Comparison of ENCODE assay signal across 30 cellular contexts in the genomic region with DNA sequence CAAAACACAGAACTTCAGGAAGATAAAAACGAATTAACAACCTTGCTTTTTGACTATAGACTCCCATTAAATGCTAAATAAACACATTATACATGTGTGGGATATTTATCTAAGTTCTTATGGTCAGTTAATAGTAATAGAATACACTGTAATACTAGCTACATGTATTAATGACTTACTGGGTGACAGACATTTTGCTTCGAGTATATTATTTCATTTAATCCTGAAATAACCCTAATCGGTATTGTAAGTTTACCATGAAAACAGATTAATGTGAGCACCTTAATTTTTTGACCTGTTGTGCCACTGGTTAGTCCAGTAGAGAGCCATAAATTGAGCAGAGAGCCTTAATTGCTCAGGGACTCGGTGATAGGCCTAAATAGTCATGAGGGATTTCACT.
"Had no signal": no experiment of that assay in that cellular context is flagged by ENCODE, and none has a peak within 500 bp of the region (broad histone marks: within the 10 kb centered on the region; RNA-seq: fewer than 3 reads in every experiment).

No MANE protein-coding gene starts in this region.

- H3K27ac ChIP-seq: body of pancreas, neural progenitor cell, parathyroid adenoma, right atrium auricular region, transverse colon had no signal

- H3K27ac Mint-ChIP-seq: activated CD4-positive, alpha-beta T cell treated with anti-CD3 and anti-CD28 coated beads for 36 hours; activated CD8-positive, alpha-beta memory T cell treated with anti-CD3 and anti-CD28 coated beads, Interleukin-2, amount 10 ng/mL, durations not matched to agents 7 days and 5 days; activated CD8-positive, alpha-beta T cell treated with anti-CD3 and anti-CD28 coated beads, Interleukin-2, amount 10 ng/mL, durations not matched to agents 7 days and 5 days; activated naive CD8-positive, alpha-beta T cell; endodermal cell; immature natural killer cell; naive thymus-derived CD4-positive, alpha-beta T cell; neural progenitor cell; stimulated activated naive B cell treated with anti-CD40 and anti-IgM and Interleukin-4, amounts not matched to agents 10 μg/mL and 1 μg/mL and 100 μg/mL, for 72 hours; T-helper 2 cell treated with Interferon-gamma antibody and Interleukin-4, amounts not matched to agents 5 μg/mL and 100 μg/mL, for 36 hours had no signal

- H3K36me3 ChIP-seq: neural progenitor cell, right atrium auricular region, suprapubic skin, transverse colon had no signal

- H3K4me3 Mint-ChIP-seq: activated CD4-positive, alpha-beta T cell treated with anti-CD3 and anti-CD28 coated beads for 36 hours; activated CD8-positive, alpha-beta memory T cell treated with anti-CD3 and anti-CD28 coated beads, Interleukin-2, amount 10 ng/mL, durations not matched to agents 7 days and 5 days; activated CD8-positive, alpha-beta T cell treated with anti-CD3 and anti-CD28 coated beads, Interleukin-2, amount 10 ng/mL, durations not matched to agents 7 days and 5 days; activated naive CD8-positive, alpha-beta T cell; endodermal cell; immature natural killer cell; naive thymus-derived CD4-positive, alpha-beta T cell; neural progenitor cell; stimulated activated naive B cell treated with anti-CD40 and anti-IgM and Interleukin-4, amounts not matched to agents 10 μg/mL and 1 μg/mL and 100 μg/mL, for 72 hours; T-helper 2 cell treated with Interferon-gamma antibody and Interleukin-4, amounts not matched to agents 5 μg/mL and 100 μg/mL, for 36 hours had no signal

- H3K9me3 Mint-ChIP-seq: endodermal cell; neural progenitor cell; stimulated activated naive B cell treated with anti-CD40 and anti-IgM and Interleukin-4, amounts not matched to agents 10 μg/mL and 1 μg/mL and 100 μg/mL, for 72 hours had no signal

- H3K4me1 ChIP-seq: body of pancreas, parathyroid adenoma, right atrium auricular region, suprapubic skin, transverse colon had no signal

- H3K4me1 Mint-ChIP-seq: activated CD4-positive, alpha-beta T cell treated with anti-CD3 and anti-CD28 coated beads for 36 hours; activated CD8-positive, alpha-beta memory T cell treated with anti-CD3 and anti-CD28 coated beads, Interleukin-2, amount 10 ng/mL, durations not matched to agents 7 days and 5 days; immature natural killer cell; naive thymus-derived CD4-positive, alpha-beta T cell; stimulated activated naive B cell treated with anti-CD40 and anti-IgM and Interleukin-4, amounts not matched to agents 10 μg/mL and 1 μg/mL and 100 μg/mL, for 72 hours had no signal

- H3K9me3 ChIP-seq: body of pancreas, right atrium auricular region, suprapubic skin, transverse colon had no signal

- H3K4me3 ChIP-seq: body of pancreas, neural progenitor cell, right atrium auricular region, smooth muscle cell, suprapubic skin, transverse colon had no signal

- H3K27me3 Mint-ChIP-seq: activated CD4-positive, alpha-beta T cell treated with anti-CD3 and anti-CD28 coated beads for 36 hours; activated CD8-positive, alpha-beta memory T cell treated with anti-CD3 and anti-CD28 coated beads, Interleukin-2, amount 10 ng/mL, durations not matched to agents 7 days and 5 days; activated naive CD8-positive, alpha-beta T cell; naive thymus-derived CD4-positive, alpha-beta T cell; stimulated activated naive B cell treated with anti-CD40 and anti-IgM and Interleukin-4, amounts not matched to agents 10 μg/mL and 1 μg/mL and 100 μg/mL, for 72 hours had no signal

- H3K27me3 ChIP-seq: body of pancreas, neural progenitor cell, right atrium auricular region, suprapubic skin, transverse colon had no signal

- H3K36me3 Mint-ChIP-seq: activated CD8-positive, alpha-beta memory T cell treated with anti-CD3 and anti-CD28 coated beads, Interleukin-2, amount 10 ng/mL, durations not matched to agents 7 days and 5 days; activated naive CD8-positive, alpha-beta T cell; immature natural killer cell; naive thymus-derived CD4-positive, alpha-beta T cell; stimulated activated naive B cell treated with anti-CD40 and anti-IgM and Interleukin-4, amounts not matched to agents 10 μg/mL and 1 μg/mL and 100 μg/mL, for 72 hours had no signal

- ATAC-seq: activated CD4-positive, alpha-beta T cell treated with anti-CD3 and anti-CD28 coated beads for 36 hours; activated CD8-positive, alpha-beta memory T cell treated with anti-CD3 and anti-CD28 coated beads, Interleukin-2, amount 10 ng/mL, durations not matched to agents 7 days and 5 days; activated CD8-positive, alpha-beta T cell treated with anti-CD3 and anti-CD28 coated beads, Interleukin-2, amount 10 ng/mL, durations not matched to agents 7 days and 5 days; body of pancreas; esophagus mucosa; naive thymus-derived CD4-positive, alpha-beta T cell; stimulated activated naive B cell treated with anti-CD40 and anti-IgM and Interleukin-4, amounts not matched to agents 10 μg/mL and 1 μg/mL and 100 μg/mL, for 72 hours had no signal

- DNase-seq: activated CD4-positive, alpha-beta T cell treated with anti-CD3 and anti-CD28 coated beads for 36 hours; activated CD4-positive, CD25-positive, alpha-beta regulatory T cell; activated CD8-positive, alpha-beta memory T cell treated with anti-CD3 and anti-CD28 coated beads, Interleukin-2, amount 10 ng/mL, durations not matched to agents 7 days and 5 days; activated CD8-positive, alpha-beta T cell treated with anti-CD3 and anti-CD28 coated beads, Interleukin-2, amount 10 ng/mL, durations not matched to agents 7 days and 5 days; activated naive CD4-positive, alpha-beta T cell treated with Interleukin-2 at 50 U/mL for 16 hours; activated T-cell treated with anti-CD3 and anti-CD28 coated beads, Interleukin-2, amount 50 U/mL, for 48 hours; aorta; body of pancreas; caudate nucleus; endodermal cell; foreskin fibroblast; head of caudate nucleus; hypothalamus; immature natural killer cell; kidney; midbrain; naive thymus-derived CD4-positive, alpha-beta T cell; occipital lobe; stimulated activated CD4-positive, alpha-beta T cell treated with anti-CD3 and anti-CD28 coated beads, Interleukin-1b, Interleukin-23, amount 100 ng/mL, for 48 hours; stimulated activated naive B cell treated with anti-CD40 and anti-IgM and Interleukin-4, amounts not matched to agents 10 μg/mL and 1 μg/mL and 100 μg/mL, for 72 hours; T-helper 1 cell; transverse colon had no signal
